22 cellular contexts compared by ENCODE assay signal in the genomic region with DNA sequence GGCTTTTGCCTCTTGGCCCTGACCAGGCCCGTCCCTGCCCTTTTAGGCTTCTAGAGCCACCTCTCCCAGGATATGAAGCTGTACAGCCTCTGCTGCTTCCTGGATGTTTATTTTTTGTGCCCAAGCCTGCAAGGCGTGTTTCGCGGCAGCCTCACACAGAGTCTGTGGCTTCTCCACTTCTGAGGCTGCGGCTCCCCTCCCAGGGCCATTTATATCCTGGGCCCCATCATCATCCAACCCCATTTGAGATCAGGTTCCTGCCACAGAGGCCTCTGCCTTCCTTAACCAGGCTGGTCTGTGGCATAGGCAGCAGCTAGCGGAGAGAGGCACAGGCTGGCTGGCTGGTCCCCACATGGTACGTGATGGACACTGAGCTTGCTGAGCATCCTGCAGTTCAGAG.
"Had no signal": no experiment of that assay in that cellular context is flagged by ENCODE, and none has a peak within 500 bp of the region (broad histone marks: within the 10 kb centered on the region; RNA-seq: fewer than 3 reads in every experiment).

No MANE protein-coding gene starts in this region.

- H3K27ac Mint-ChIP-seq: neural progenitor cell had no signal

- H3K9me3 Mint-ChIP-seq: nephron; neural progenitor cell; stimulated activated naive CD8-positive, alpha-beta T cell treated with anti-CD3 and anti-CD28 coated beads, Interleukin-15, amount 100 ng/mL, for 72 hours had no signal

- H3K4me3 Mint-ChIP-seq: naive B cell; nephron; neural progenitor cell; stimulated activated naive CD8-positive, alpha-beta T cell treated with anti-CD3 and anti-CD28 coated beads, Interleukin-15, amount 100 ng/mL, for 72 hours had no signal

- H3K36me3 Mint-ChIP-seq: naive B cell, neural progenitor cell had no signal

- H3K4me1 Mint-ChIP-seq: neural progenitor cell had no signal

- H3K9me3 ChIP-seq: lower lobe of right lung, ovary, psoas muscle, sigmoid colon, spleen, suprapubic skin, transverse colon, upper lobe of right lung, uterus had no signal

- DNase-seq: cortex of kidney; hypothalamus; left ventricle myocardium superior; lower lobe of right lung; naive B cell; nucleus accumbens; ovary; posterior cingulate gyrus; psoas muscle; right cardiac atrium; sigmoid colon; spleen; stimulated activated CD8-positive, alpha-beta memory T cell treated with anti-CD3 and anti-CD28 coated beads, Interleukin-4, amount 100 ng/mL, for 48 hours; stimulated activated naive CD4-positive, alpha-beta T cell; stimulated activated naive CD8-positive, alpha-beta T cell treated with anti-CD3 and anti-CD28 coated beads, Interleukin-15, amount 100 ng/mL, for 72 hours; upper lobe of right lung; uterus had no signal

- H3K27me3 ChIP-seq: neural progenitor cell, ovary, sigmoid colon, spleen, suprapubic skin, transverse colon, upper lobe of right lung, uterus had no signal

- H3K4me1 ChIP-seq: lower lobe of right lung, neural progenitor cell, psoas muscle, sigmoid colon, spleen, suprapubic skin, transverse colon, upper lobe of right lung, uterus had no signal

- H3K27me3 Mint-ChIP-seq: naive B cell; stimulated activated naive CD8-positive, alpha-beta T cell treated with anti-CD3 and anti-CD28 coated beads, Interleukin-15, amount 100 ng/mL, for 72 hours had no signal

- H2AFZ ChIP-seq: neural progenitor cell had no signal

- ATAC-seq: left ventricle myocardium superior; lower lobe of right lung; psoas muscle; right cardiac atrium; stimulated activated naive CD8-positive, alpha-beta T cell treated with anti-CD3 and anti-CD28 coated beads, Interleukin-15, amount 100 ng/mL, for 72 hours; upper lobe of right lung had no signal

- H3K4me3 ChIP-seq: lower lobe of right lung, neural progenitor cell, ovary, psoas muscle, sigmoid colon, skin epidermis, spleen, suprapubic skin, transverse colon, upper lobe of right lung, uterus had no signal

- H3K36me3 ChIP-seq: lower lobe of right lung, neural progenitor cell, ovary, sigmoid colon, spleen, suprapubic skin, transverse colon, upper lobe of right lung, uterus had no signal

- H3K27ac ChIP-seq: lower lobe of right lung, neural progenitor cell, ovary, psoas muscle, sigmoid colon, skin epidermis, spleen, suprapubic skin, transverse colon, upper lobe of right lung, uterus had no signal

- H3K4me2 ChIP-seq: neural progenitor cell had no signal
